In the genomic region with DNA sequence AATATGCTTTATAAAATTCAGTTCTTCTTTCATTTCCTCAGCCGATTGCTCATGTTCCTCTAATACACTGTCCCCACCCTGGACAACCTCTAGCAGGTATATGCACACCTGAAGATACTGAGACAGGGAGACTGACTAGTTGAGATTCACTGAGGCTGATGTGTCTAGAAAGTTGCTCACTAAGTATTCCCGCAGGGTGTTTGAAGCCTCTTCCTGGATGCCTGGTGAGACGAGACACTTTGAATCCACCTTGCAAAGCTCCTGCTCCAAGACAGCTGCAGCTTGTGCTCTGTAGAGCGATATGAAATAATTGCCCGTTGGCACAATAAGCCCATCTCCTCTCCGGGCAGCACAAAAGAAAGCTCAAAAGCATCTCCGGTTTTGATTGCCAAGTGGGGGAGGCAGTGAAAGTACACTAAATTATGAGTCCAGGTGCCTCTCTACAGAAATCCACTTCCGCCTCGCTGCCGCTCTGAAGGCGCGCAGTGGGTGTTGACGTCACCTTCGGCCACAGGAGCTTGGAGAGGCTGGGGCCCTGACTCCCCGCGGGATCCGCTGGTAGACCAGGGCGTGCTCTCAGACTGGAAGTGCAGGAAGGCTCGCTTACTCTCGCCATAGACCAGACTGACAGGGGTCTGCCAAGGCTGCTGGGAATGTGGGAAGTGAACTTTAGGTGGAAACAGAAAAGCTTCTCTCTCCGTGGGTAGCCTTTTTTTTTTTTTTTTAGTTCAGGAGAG, we compare ENCODE assay signal across 8 cellular contexts. TPM values are rescaled to one million over a fixed set of nuclear protein-coding genes. Genes with fewer than 3 reads are reported as not detected.
DNase-seq lines count a peak whose midpoint lies in the region; ATAC-seq and TF ChIP-seq lines count a peak whose summit lies in the region.

No MANE protein-coding gene starts in this region.

- H3K79me1 ChIP-seq in IMR-90 (ENCODE audit: low read depth in 1 of 2, low read length in 2 of 2), result no peaks in the 10 kb centered on the region

- H2BK5ac ChIP-seq in IMR-90 (ENCODE audit: low read depth, low read length, poor library complexity, severe bottlenecking), result no peak overlapping the region

- peaks cover 40% of the 10 kb centered on the region for H3K27me3 Mint-ChIP-seq in activated T-helper 2 cell treated with anti-CD3 and anti-CD28 coated beads, Interferon-gamma antibody, Interleukin-2, Interleukin-4, amounts not matched to agents 10 μg/mL and 5 μg/mL and 100 μg/mL, durations not matched to agents 14 hours and 24 hours and 36 hours (ENCODE audit: low read depth)

- H3K9me2 ChIP-seq in PC-9 (ENCODE audit: insufficient read depth), result no peaks in the 10 kb centered on the region

- intact Hi-C loops in IMR-90 (cut with micrococcal nuclease) (no loop called here), PC-9 (cut with micrococcal nuclease; ENCODE audit: unreplicated experiment) (no loop called here), head of caudate nucleus (cut with DNase I) (no loop called here)
- intact Hi-C loops in activated T-helper 2 cell treated with anti-CD3 and anti-CD28 coated beads, Interferon-gamma antibody, Interleukin-2, Interleukin-4, amounts not matched to agents 10 μg/mL and 5 μg/mL and 100 μg/mL, durations not matched to agents 14 hours and 24 hours and 36 hours (cut with micrococcal nuclease), result no loop called here

- H3K27ac ChIP-seq in IMR-90 (ENCODE audit: insufficient read depth, low read length), result no peak overlapping the region
- H3K27ac ChIP-seq in PC-9, result no peak overlapping the region

- H3K9me3 ChIP-seq in IMR-90 (ENCODE audit: control insufficient read depth, insufficient read depth, low read length), result no peaks in the 10 kb centered on the region
- no peaks in the 10 kb centered on the region for H3K9me3 ChIP-seq in PC-9 (ENCODE audit: insufficient read depth, low read depth)

- no peaks in the 10 kb centered on the region for H3K9me1 ChIP-seq in IMR-90 (ENCODE audit: insufficient read depth, low read length)

- H3K36me3 ChIP-seq in IMR-90 (ENCODE audit: control insufficient read depth, insufficient read depth, low read length), result no peaks in the 10 kb centered on the region
- no peaks in the 10 kb centered on the region for H3K36me3 ChIP-seq in PC-9 (ENCODE audit: low read depth)

- no peak overlapping the region for H2AK5ac ChIP-seq in IMR-90 (ENCODE audit: low read depth, low read length)

- peak; percentile 96 for DNase-seq in COR-L47 (lab: John Stamatoyannopoulos, UW)
- DNase-seq in IMR-90, result peak; percentile 4
- peak; percentile 50 to 55 for DNase-seq in PC-9
- DNase-seq in activated T-helper 2 cell treated with anti-CD3 and anti-CD28 coated beads, Interferon-gamma antibody, Interleukin-2, Interleukin-4, amounts not matched to agents 10 μg/mL and 5 μg/mL and 100 μg/mL, durations not matched to agents 14 hours and 24 hours and 36 hours (ENCODE audit: low spot score), result peak; percentile 71
- DNase-seq in head of caudate nucleus, result peak in 27 of 42 donors; percentile 19 to 63 (median 44)
- DNase-seq in renal cortical epithelial cell (ENCODE audit: low read depth), result peak; percentile 70
- no peak for DNase-seq in GOT3 (lab: John Stamatoyannopoulos, UW)

- no peak overlapping the region for H2BK15ac ChIP-seq in IMR-90 (ENCODE audit: low read depth, low read length)

- no peak overlapping the region for H4K91ac ChIP-seq in IMR-90 (ENCODE audit: insufficient read depth, low read depth, low read length)

- H3K27ac Mint-ChIP-seq in activated T-helper 2 cell treated with anti-CD3 and anti-CD28 coated beads, Interferon-gamma antibody, Interleukin-2, Interleukin-4, amounts not matched to agents 10 μg/mL and 5 μg/mL and 100 μg/mL, durations not matched to agents 14 hours and 24 hours and 36 hours, result no peak overlapping the region

- no peaks in the 10 kb centered on the region for H3F3A ChIP-seq in PC-9 (ENCODE audit: insufficient read depth, low read depth)

- no peak overlapping the region for H3K9ac ChIP-seq in IMR-90 (ENCODE audit: low read depth, low read length)

- H3K4me1 ChIP-seq in IMR-90 (ENCODE audit: control insufficient read depth, insufficient read depth, low read length) (no peaks in the 10 kb centered on the region), PC-9 (replicated peaks; ENCODE audit: insufficient read depth) (no peaks in the 10 kb centered on the region)

- peak overlapping the region; percentile 75 for H3K4me3 Mint-ChIP-seq in activated T-helper 2 cell treated with anti-CD3 and anti-CD28 coated beads, Interferon-gamma antibody, Interleukin-2, Interleukin-4, amounts not matched to agents 10 μg/mL and 5 μg/mL and 100 μg/mL, durations not matched to agents 14 hours and 24 hours and 36 hours (ENCODE audit: low read depth)

- H4K8ac ChIP-seq in IMR-90 (ENCODE audit: low read depth in 2 of 2, low read length in 2 of 2), result no peak overlapping the region

- H3K4ac ChIP-seq in IMR-90 (ENCODE audit: low read depth, low read length), result no peak overlapping the region

- peaks cover 18% of the 10 kb centered on the region for H3K4me1 Mint-ChIP-seq in activated T-helper 2 cell treated with anti-CD3 and anti-CD28 coated beads, Interferon-gamma antibody, Interleukin-2, Interleukin-4, amounts not matched to agents 10 μg/mL and 5 μg/mL and 100 μg/mL, durations not matched to agents 14 hours and 24 hours and 36 hours (ENCODE audit: low read depth)

- no peak overlapping the region for H3K23ac ChIP-seq in IMR-90 (ENCODE audit: low read depth, low read length)

- in situ Hi-C loops in IMR-90 (cut with MboI; ENCODE audit: low sequenced_read_pairs), result no loop called here

- ATAC-seq in GM21381 (IDR thresholded peaks at IDR 0.05; ENCODE audit: unreplicated experiment) (peak; percentile 100), IMR-90 (ENCODE audit: low read depth) (no peak; the same call in 1 of the 2 replicates)

- H2AK9ac ChIP-seq in IMR-90 (replicated peaks; ENCODE audit: low read depth, low read length, poor library complexity), result no peak overlapping the region

- TF ChIP-seq POLR2A in IMR-90 (IDR thresholded peaks at IDR 0.05; ENCODE audit: low read depth, low read length), result no peak

- H3K4me2 ChIP-seq in IMR-90 (ENCODE audit: low read depth, low read length), result peak overlapping the region; percentile 36; the same call in 1 of the 2 replicates
- peak overlapping the region; percentile 59 for H3K4me2 ChIP-seq in PC-9

- H4K5ac ChIP-seq in IMR-90 (ENCODE audit: low read depth, low read length), result no peak overlapping the region

- no peaks in the 10 kb centered on the region for H3K9me3 Mint-ChIP-seq in activated T-helper 2 cell treated with anti-CD3 and anti-CD28 coated beads, Interferon-gamma antibody, Interleukin-2, Interleukin-4, amounts not matched to agents 10 μg/mL and 5 μg/mL and 100 μg/mL, durations not matched to agents 14 hours and 24 hours and 36 hours

- dilution Hi-C loops in IMR-90 (cut with HindIII; ENCODE audit: low sequenced_read_pairs, unreplicated experiment), result no loop called here

- no peak overlapping the region for H3K4me3 ChIP-seq in IMR-90 (ENCODE audit: insufficient read depth, low read depth, low read length)
- peak overlapping the region; percentile 47 for H3K4me3 ChIP-seq in PC-9

- POLR2A ChIA-PET in IMR-90 (lab: Charles Lee; ENCODE audit: unreplicated experiment), result interaction anchor here (0.7 kb wide), 1 partner anchor 1067 kb away, joined by 5 read pairs; no protein-coding TSS in a partner anchor
- POLR2A ChIA-PET in PC-9 (lab: Charles Lee; ENCODE audit: unreplicated experiment), result no interaction called here

- H3K36me3 Mint-ChIP-seq in activated T-helper 2 cell treated with anti-CD3 and anti-CD28 coated beads, Interferon-gamma antibody, Interleukin-2, Interleukin-4, amounts not matched to agents 10 μg/mL and 5 μg/mL and 100 μg/mL, durations not matched to agents 14 hours and 24 hours and 36 hours (ENCODE audit: low read depth), result no peaks in the 10 kb centered on the region

- H2BK20ac ChIP-seq in IMR-90 (ENCODE audit: low read depth, low read length), result no peak overlapping the region

- no peak overlapping the region for H2BK120ac ChIP-seq in IMR-90 (ENCODE audit: low read depth, low read length)

- H3K56ac ChIP-seq in IMR-90 (ENCODE audit: extremely low read depth, insufficient read depth, low read length), result no peak overlapping the region

- no peak for TF ChIP-seq CTCF in IMR-90 (conservative IDR thresholded peaks at IDR 0.05; ENCODE audit: low read depth, low read length)
- TF ChIP-seq CTCF in PC-9 (conservative IDR thresholded peaks at IDR 0.05), result no peak

- CTCF ChIA-PET in IMR-90 (lab: Yijun Ruan, JAX), result interaction anchor here (1.4 kb wide), 1 partner anchor 16 kb away, joined by 3 read pairs; no protein-coding TSS in a partner anchor
- CTCF ChIA-PET in PC-9 (lab: Charles Lee), result interaction anchor here (0.6 to 1.1 kb wide), 2 partner anchors 134 to 558 kb away, joined by 3 to 12 read pairs; no protein-coding TSS in a partner anchor

- H2AFZ ChIP-seq in IMR-90 (replicated peaks; ENCODE audit: low read length, poor library complexity) (no peak overlapping the region), PC-9 (peak overlapping the region; percentile 83)

- no peak for TF ChIP-seq RAD21 in IMR-90 (IDR thresholded peaks at IDR 0.05; ENCODE audit: low read length)

- no peak overlapping the region for H3K18ac ChIP-seq in IMR-90 (ENCODE audit: low read depth, low read length)

- no peak overlapping the region for H3K14ac ChIP-seq in IMR-90 (replicated peaks; ENCODE audit: low read depth, low read length)

- H3K27me3 ChIP-seq in IMR-90 (ENCODE audit: control insufficient read depth, insufficient read depth, low read length) (peaks cover 2% of the 10 kb centered on the region; the same call in 1 of the 2 replicates), PC-9 (ENCODE audit: insufficient read depth, low read depth) (peaks cover 15% of the 10 kb centered on the region)

- BruUV-seq in IMR-90 (replicated peaks; lab: Mats Ljungman, UMichigan) (no TSS peak), PC-9 (replicated peaks; lab: Mats Ljungman, UMichigan) (no TSS peak)

- H3K79me2 ChIP-seq in PC-9 (ENCODE audit: low read depth), result no peaks in the 10 kb centered on the region

- H4K20me1 ChIP-seq in IMR-90 (ENCODE audit: insufficient read depth, low read length) (no peaks in the 10 kb centered on the region), PC-9 (ENCODE audit: insufficient read depth) (no peaks in the 10 kb centered on the region)

- 60% methylated on average over 5 of the region's 21 CpGs; no CpG with 5 or more reads in 1 of the 2 experiments for WGBS in IMR-90 (ENCODE audit: extremely low coverage in 2 of 2, insufficient read length in 1 of 2), 2 experiments

RNA-seq across cellular contexts. Expression of a gene that starts 46.3 kb away (rescaled TPM):
- total RNA-seq in IMR-90 (2012; rRNA removed) (not detected in 2 replicates), PC-9 (2021) (not detected in 2 replicates), renal cortical epithelial cell (0.10 and 0.17 TPM in 2 replicates)
- not detected in 2 replicates for polyA plus RNA-seq in IMR-90 (2012; rRNA removed)
- polyA plus RNA-seq in IMR-90 (2012; cell fraction: cytosol; rRNA removed), result not detected in 2 replicates
- polyA plus RNA-seq in IMR-90 (2012; cell fraction: nucleus; rRNA removed; ENCODE audit: low replicate concordance), result not detected in 2 replicates
- 0.09 TPM in 1 of 2 replicates, not detected in the other for total RNA-seq in activated T-helper 2 cell treated with anti-CD3 and anti-CD28 coated beads, Interferon-gamma antibody, Interleukin-2, Interleukin-4, amounts not matched to agents 10 μg/mL and 5 μg/mL and 100 μg/mL, durations not matched to agents 14 hours and 24 hours and 36 hours

RNA-seq across cellular contexts. Expression of a gene that starts 50.0 kb away (rescaled TPM):
- total RNA-seq in IMR-90 (2012; rRNA removed) (not detected in 2 replicates), PC-9 (2021) (not detected in 2 replicates), renal cortical epithelial cell (0.05 TPM in 1 of 2 replicates, not detected in the other)
- polyA plus RNA-seq in IMR-90 (2012; rRNA removed), result not detected in 2 replicates
- not detected in 2 replicates for polyA plus RNA-seq in IMR-90 (2012; cell fraction: cytosol; rRNA removed)
- polyA plus RNA-seq in IMR-90 (2012; cell fraction: nucleus; rRNA removed; ENCODE audit: low replicate concordance), result 0.01 TPM in 1 of 2 replicates, not detected in the other
- total RNA-seq in activated T-helper 2 cell treated with anti-CD3 and anti-CD28 coated beads, Interferon-gamma antibody, Interleukin-2, Interleukin-4, amounts not matched to agents 10 μg/mL and 5 μg/mL and 100 μg/mL, durations not matched to agents 14 hours and 24 hours and 36 hours, result not detected in 2 replicates

RNA-seq across cellular contexts. Expression of a gene that starts 54.8 kb away (rescaled TPM):
- total RNA-seq in IMR-90 (2012; rRNA removed) (not detected in 2 replicates), PC-9 (2021) (not detected in 2 replicates), renal cortical epithelial cell (0.17 and 0.65 TPM in 2 replicates)
- polyA plus RNA-seq in IMR-90 (2012; rRNA removed), result not detected in 2 replicates
- not detected in 2 replicates for polyA plus RNA-seq in IMR-90 (2012; cell fraction: cytosol; rRNA removed)
- polyA plus RNA-seq in IMR-90 (2012; cell fraction: nucleus; rRNA removed; ENCODE audit: low replicate concordance), result not detected in 2 replicates
- total RNA-seq in activated T-helper 2 cell treated with anti-CD3 and anti-CD28 coated beads, Interferon-gamma antibody, Interleukin-2, Interleukin-4, amounts not matched to agents 10 μg/mL and 5 μg/mL and 100 μg/mL, durations not matched to agents 14 hours and 24 hours and 36 hours, result not detected in 2 replicates
